8 cellular contexts compared by ENCODE assay signal in genomic region chr17:2416010-2416734, GRCh38.
A peak's percentile ranks its signal among the peaks of the same experiment; 100 is the strongest.
DNase-seq lines count a peak whose midpoint lies in the region; ATAC-seq and TF ChIP-seq lines count a peak whose summit lies in the region.

No MANE protein-coding gene starts in this region.

- TF ChIP-seq CTCF in KMS-11 (conservative IDR thresholded peaks at IDR 0.05; ENCODE audit: low read depth, low read length) (peak; percentile 88), RWPE1 (conservative IDR thresholded peaks at IDR 0.05; ENCODE audit: low read depth) (peak; percentile 93)

- H4K20me1 ChIP-seq in KMS-11 (ENCODE audit: insufficient read depth), result no peaks in the 10 kb centered on the region

- no peaks in the 10 kb centered on the region for H3K79me2 ChIP-seq in KMS-11 (ENCODE audit: insufficient read depth, low read depth)

- H2AFZ ChIP-seq in KMS-11 (ENCODE audit: low read depth), result no peak overlapping the region

- no peak overlapping the region for H3K4me3 ChIP-seq in KMS-11 (IDR thresholded peaks at IDR 0.05; ENCODE audit: insufficient read depth, low read depth, low read length)

- DNase-seq in DMS153 (lab: John Stamatoyannopoulos, UW) (peak; percentile 39), RWPE1 (ENCODE audit: low spot score) (peak; percentile 69), fibroblast of the conjunctiva (ENCODE audit: low read depth) (peak; percentile 80), nucleus accumbens (lab: John Stamatoyannopoulos, UW) (peak in 54 of 56 donors; percentile 6 to 96 (median 80)), substantia nigra (lab: John Stamatoyannopoulos, UW) (peak in 46 of 49 donors; percentile 27 to 93 (median 83))
- DNase-seq in activated effector memory CD4-positive, alpha-beta T cell treated with Interleukin-2 at 50 U/mL for 16 hours, result peak; percentile 76

- H3K4me1 ChIP-seq in KMS-11 (ENCODE audit: low read depth, poor library complexity, severe bottlenecking), result peaks cover 5% of the 10 kb centered on the region

- CTCF ChIA-PET in RWPE1 (lab: Yijun Ruan, JAX), result interaction anchor here (0.6 to 2.8 kb wide), 15 partner anchors 9 to 1799 kb away, joined by 3 to 54 read pairs (median 4); no protein-coding TSS in a partner anchor

- POLR2A ChIA-PET in RWPE1 (lab: Yijun Ruan, JAX; ENCODE audit: low non-redundant PET), result no interaction called here

- ATAC-seq in GM18511 (IDR thresholded peaks at IDR 0.05; ENCODE audit: unreplicated experiment), result no peak

- H3K36me3 ChIP-seq in KMS-11 (ENCODE audit: insufficient read depth), result no peaks in the 10 kb centered on the region

- H3K27me3 ChIP-seq in KMS-11 (ENCODE audit: insufficient read depth, low read depth), result no peaks in the 10 kb centered on the region

- H3K4me2 ChIP-seq in KMS-11, result no peak overlapping the region

- no peak overlapping the region for H3K27ac ChIP-seq in KMS-11
- H3K27ac ChIP-seq in RWPE1, result peak overlapping the region; percentile 50
- peak overlapping the region; percentile 51 for H3K27ac ChIP-seq in substantia nigra (ENCODE audit: low read depth, low read length, poor library complexity, severe bottlenecking)

- H3K9ac ChIP-seq in KMS-11, result no peak overlapping the region
